In the genomic region with DNA sequence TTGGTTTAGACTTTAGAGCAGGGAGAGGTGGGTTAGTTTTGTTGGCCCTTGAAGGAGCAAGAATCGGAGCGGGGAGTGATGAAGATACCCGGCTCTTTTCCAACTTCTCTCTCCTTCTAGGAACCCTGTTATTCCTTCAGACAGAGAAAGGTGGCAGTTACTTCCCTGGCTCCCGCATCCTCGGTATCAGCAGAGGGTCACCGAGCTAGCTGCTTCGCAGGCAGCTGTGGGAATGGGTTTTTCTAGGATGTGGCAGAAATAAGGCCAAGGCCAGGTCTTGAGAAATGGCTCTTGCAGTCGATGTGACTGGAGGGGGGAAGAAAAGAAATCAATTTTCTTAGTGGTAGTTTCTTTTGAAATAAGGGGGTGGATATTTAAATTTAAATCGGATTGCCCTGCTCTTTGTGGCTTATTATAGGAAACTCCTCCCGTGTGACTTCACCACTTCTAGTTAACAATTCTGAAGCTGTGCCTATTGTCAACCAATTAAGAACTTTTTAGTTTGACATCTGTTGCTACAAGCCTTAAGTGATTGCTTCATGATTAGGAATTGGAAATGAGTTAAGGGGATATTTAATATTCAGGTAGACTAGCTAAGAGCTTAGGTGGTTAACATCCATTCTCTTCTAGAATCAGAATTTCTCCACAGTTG, we compare ENCODE assay signal across 9 cellular contexts. TPM values are rescaled to one million over a fixed set of nuclear protein-coding genes. Genes with fewer than 3 reads are reported as not detected.
DNase-seq lines count a peak whose midpoint lies in the region; TF ChIP-seq lines count a peak whose summit lies in the region.
"Had no signal": no experiment of that assay in that cellular context is flagged by ENCODE, and none has a peak within 500 bp of the region (broad histone marks: within the 10 kb centered on the region; RNA-seq: fewer than 3 reads in every experiment).

No MANE protein-coding gene starts in this region.

- DNase-seq in AG04449 (ENCODE audit: low read depth, low spot score) (no peak), breast epithelium (ENCODE audit: low spot score in 2 of 2) (no peak), T1000 (lab: John Stamatoyannopoulos, UW) (no peak), NCI-H526 treated with DMSO at 0.1 percent for 48 hours (lab: John Stamatoyannopoulos, UW) (no peak), SHP77 treated with DMSO at 0.1 percent for 48 hours (lab: John Stamatoyannopoulos, UW) (no peak), erythroblast (lab: John Stamatoyannopoulos, UW) (no peak)
- no peak for DNase-seq in Jurkat, Clone E6-1 (ENCODE audit: low read depth, low spot score)

- TF ChIP-seq CTCF in AG04449 (IDR thresholded peaks at IDR 0.05; ENCODE audit: insufficient read depth, low read length, missing control alignments): no peak
- no peak for TF ChIP-seq CTCF in breast epithelium (IDR thresholded peaks at IDR 0.05)

- POLR2A ChIA-PET in AG04449 (lab: Yijun Ruan, JAX): interaction anchor here (1.0 kb wide), 1 partner anchor 79 kb away, joined by 3 read pairs; no protein-coding TSS in a partner anchor

- intact Hi-C loops in breast epithelium (cut with DNase I; ENCODE audit: low total_unique reads): no loop called here

- no peak for TF ChIP-seq POLR2A in breast epithelium (IDR thresholded peaks at IDR 0.05)
- no peak for TF ChIP-seq POLR2A in erythroblast (IDR thresholded peaks at IDR 0.05; ENCODE audit: low read length)

- H3K4me3 ChIP-seq in AG04449 (ENCODE audit: low read depth, low read length) (peak overlapping the region; percentile 69), breast epithelium (peak overlapping the region; percentile 97 to 98 (median 98)), mucosa of rectum (ENCODE audit: low read length in 2 of 2) (peak overlapping the region; percentile 72 to 92)
- peak overlapping the region; percentile 95 for H3K4me3 ChIP-seq in Jurkat, Clone E6-1 (ENCODE audit: low read length)

- peak overlapping the region; percentile 63 to 77 for H3K9ac ChIP-seq in mucosa of rectum (ENCODE audit: low read depth in 1 of 2, low read length in 2 of 2)

- no peaks in the 10 kb centered on the region for H3K9me3 ChIP-seq in breast epithelium
- H3K9me3 ChIP-seq in mucosa of rectum (ENCODE audit: control insufficient read depth in 2 of 2, low read length in 2 of 2): no peaks in the 10 kb centered on the region

- no peaks in the 10 kb centered on the region for H3K27me3 ChIP-seq in breast epithelium
- H3K27me3 ChIP-seq in mucosa of rectum (ENCODE audit: control insufficient read depth in 2 of 2, insufficient read depth in 2 of 2, low read length in 2 of 2): no peaks in the 10 kb centered on the region

- CTCF ChIA-PET in AG04449 (lab: Yijun Ruan, JAX): interaction anchor here (1.0 to 5.7 kb wide), 5 partner anchors 13 to 375 kb away, joined by 3 to 44 read pairs (median 4); no protein-coding TSS in a partner anchor

- H3K36me3 ChIP-seq in breast epithelium: no peaks in the 10 kb centered on the region
- peaks cover 12 to 23% of the 10 kb centered on the region in 2 donors for H3K36me3 ChIP-seq in mucosa of rectum (ENCODE audit: control insufficient read depth in 2 of 2, insufficient read depth in 2 of 2, low read length in 2 of 2)

- H3K27ac ChIP-seq in breast epithelium (peak overlapping the region in 1 of 2 donors; percentile 87), mucosa of rectum (ENCODE audit: low read depth in 2 of 2, low read length in 2 of 2) (no peak overlapping the region)

- H3K4me1 ChIP-seq in breast epithelium (peaks cover 0 to 7% of the 10 kb centered on the region in 2 donors), mucosa of rectum (ENCODE audit: control insufficient read depth in 2 of 2, insufficient read depth in 2 of 2, low read length in 2 of 2) (peaks cover 15 to 16% of the 10 kb centered on the region in 2 donors)

RNA-seq across cellular contexts. Expression of a gene that starts 1.4 kb away (rescaled TPM):
- polyA plus RNA-seq in Jurkat, Clone E6-1 (2012; ENCODE audit: insufficient read depth, insufficient read length): 57.7 TPM
- total RNA-seq in breast epithelium: 10 to 100 TPM; 29.7 to 54.4 (median 43.7) TPM

RNA-seq across cellular contexts. Expression of a gene that starts 30.8 kb away (rescaled TPM):
- not detected for polyA plus RNA-seq in Jurkat, Clone E6-1 (2012; ENCODE audit: insufficient read depth, insufficient read length)
- total RNA-seq in breast epithelium: under 1 TPM in 2 of 3 donors, not detected in 1; 0.16 to 0.59 TPM
- polyA plus RNA-seq: adipose tissue had no signal
